20 cellular contexts compared by ENCODE assay signal in the genomic region with DNA sequence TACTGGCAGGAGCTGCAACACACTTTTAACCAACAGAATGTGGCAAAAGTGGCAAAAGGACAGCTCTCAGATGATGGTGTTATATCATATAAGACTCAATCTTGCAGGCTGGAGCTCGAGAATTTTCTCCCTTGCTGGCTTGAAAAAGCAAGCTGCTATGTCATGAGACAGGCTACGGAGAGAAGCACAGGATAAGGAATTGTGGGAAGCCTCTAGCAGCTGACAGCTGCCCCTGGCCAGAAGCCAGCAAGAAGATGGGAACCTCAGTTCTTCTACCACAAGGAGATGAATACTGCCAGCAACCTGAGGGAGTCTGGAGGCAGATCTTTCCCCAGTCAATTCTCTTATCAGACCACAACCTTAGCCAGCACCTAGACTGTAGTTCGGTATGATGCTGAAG. TPM values are rescaled to one million over a fixed set of nuclear protein-coding genes. Genes with fewer than 3 reads are reported as not detected.
DNase-seq lines count a peak whose midpoint lies in the region; ATAC-seq and TF ChIP-seq lines count a peak whose summit lies in the region.
"Had no signal": no experiment of that assay in that cellular context is flagged by ENCODE, and none has a peak within 500 bp of the region (broad histone marks: within the 10 kb centered on the region; RNA-seq: fewer than 3 reads in every experiment).

No MANE protein-coding gene starts in this region.

- H3K4me1 ChIP-seq in H9 (ENCODE audit: insufficient read depth, low read length) (peaks cover 2% of the 10 kb centered on the region; the same call in 1 of the 2 replicates), hepatocyte (ENCODE audit: insufficient read depth) (no peaks in the 10 kb centered on the region), sigmoid colon (peaks cover 0 to 37% (median 25%) of the 10 kb centered on the region in 4 donors)

- no peak overlapping the region for H3K4me2 ChIP-seq in H9 (ENCODE audit: insufficient read depth, insufficient read length, low read length)
- peak overlapping the region; percentile 2 for H3K4me2 ChIP-seq in hepatocyte
- H3K4me2 ChIP-seq: GM23338 had no signal

- H3T11ph ChIP-seq in H9 (ENCODE audit: low read length): no peak overlapping the region

- no CpG with 5 or more reads among the region's 3 CpGs for WGBS in H9 (ENCODE audit: extremely low coverage, insufficient read length, low lambda C conversion rate)
- WGBS in hepatocyte (ENCODE audit: low lambda C conversion rate, missing lambda C conversion rate): 74% methylated on average over 3 of the region's 3 CpGs
- 66 to 82% methylated on average over 3 of the region's 3 CpGs for WGBS in sigmoid colon, 2 donors

- H4K91ac ChIP-seq in H9 (ENCODE audit: insufficient read length, low read depth, low read length): no peak overlapping the region

- no peaks in the 10 kb centered on the region for H3K27me3 ChIP-seq in H9 (ENCODE audit: insufficient read depth, low read length)
- H3K27me3 ChIP-seq in hepatocyte: no peaks in the 10 kb centered on the region
- H3K27me3 ChIP-seq in sigmoid colon: no peaks in the 10 kb centered on the region

- no peak for ATAC-seq in GM18517 (IDR thresholded peaks at IDR 0.05; ENCODE audit: unreplicated experiment)
- no peak for ATAC-seq in GM18502 (IDR thresholded peaks at IDR 0.05; ENCODE audit: poor library complexity, unreplicated experiment)
- ATAC-seq: lower lobe of right lung; naive thymus-derived CD4-positive, alpha-beta T cell had no signal

- H3K4me3 ChIP-seq in choroid plexus epithelial cell (ENCODE audit: low read depth, low read length): no peak overlapping the region
- no peak overlapping the region for H3K4me3 ChIP-seq in hepatocyte
- no peak overlapping the region for H3K4me3 ChIP-seq in sigmoid colon
- H3K4me3 ChIP-seq: GM23338, lower lobe of right lung had no signal

- H3K9me3 ChIP-seq in H9 (ENCODE audit: control insufficient read depth, low read depth, low read length): no peaks in the 10 kb centered on the region
- H3K9me3 ChIP-seq in hepatocyte (ENCODE audit: low read depth): peaks cover 3% of the 10 kb centered on the region
- H3K9me3 ChIP-seq in sigmoid colon: peaks cover 0 to 2% (median 0%) of the 10 kb centered on the region in 4 donors

- H3K27ac ChIP-seq in H9 (ENCODE audit: insufficient read length, low read depth, low read length) (no peak overlapping the region), hepatocyte (peak overlapping the region; percentile 9), sigmoid colon (peak overlapping the region in 3 of 4 donors; percentile 23 to 78 (median 76))
- H3K27ac ChIP-seq: lower lobe of right lung had no signal

- H2BK120ac ChIP-seq in H9 (ENCODE audit: low read depth, low read length, poor library complexity, severe bottlenecking): no peak overlapping the region

- H3K4me3 Mint-ChIP-seq in H9: no peak overlapping the region
- H3K4me3 Mint-ChIP-seq: GM23338; naive thymus-derived CD4-positive, alpha-beta T cell had no signal

- peak in 1 of 4 donors; percentile 34 for TF ChIP-seq EP300 in sigmoid colon (IDR thresholded peaks at IDR 0.05)

- no peak overlapping the region for H3K14ac ChIP-seq in H9 (ENCODE audit: insufficient read depth, low read length)

- H3K9me3 Mint-ChIP-seq in H9: peaks cover 6 to 10% of the 10 kb centered on the region in 2 experiments

- H3K23me2 ChIP-seq in H9 (ENCODE audit: insufficient read length, low read depth, low read length, poor library complexity, severe bottlenecking): no peaks in the 10 kb centered on the region

- intact Hi-C loops in sigmoid colon (cut with DNase I): loop anchor here (5.0 kb wide), 1 partner anchor 35 kb away; no protein-coding TSS in a partner anchor

- peaks cover 15 to 27% of the 10 kb centered on the region in 2 experiments for H3K4me1 Mint-ChIP-seq in H9

- H3K4ac ChIP-seq in H9 (ENCODE audit: low read depth, low read length): no peak overlapping the region

- TF ChIP-seq CTCF in H9 (conservative IDR thresholded peaks at IDR 0.05): no peak
- no peak for TF ChIP-seq CTCF in choroid plexus epithelial cell (conservative IDR thresholded peaks at IDR 0.05; ENCODE audit: low read depth, low read length)
- TF ChIP-seq CTCF in hepatocyte (IDR thresholded peaks at IDR 0.05; ENCODE audit: poor library complexity): no peak
- no peak for TF ChIP-seq CTCF in sigmoid colon (IDR thresholded peaks at IDR 0.05)

- peaks cover 1% of the 10 kb centered on the region for H3K27me3 Mint-ChIP-seq in H9 (ENCODE audit: low read depth)

- no peak overlapping the region for H3K23ac ChIP-seq in H9 (ENCODE audit: insufficient read length, low read depth, low read length)

- no peak for TF ChIP-seq POLR2A in sigmoid colon (IDR thresholded peaks at IDR 0.05)
- no peak for TF ChIP-seq POLR2A in erythroblast (IDR thresholded peaks at IDR 0.05; ENCODE audit: low read length)

- DNase-seq in H9 (peak; percentile 14), choroid plexus epithelial cell (ENCODE audit: low read depth) (peak; percentile 53), hepatocyte (ENCODE audit: low spot score) (no peak), sigmoid colon (peak; percentile 82), erythroblast (lab: John Stamatoyannopoulos, UW) (no peak), Kasumi-1 (lab: John Stamatoyannopoulos, UW) (no peak)
- DNase-seq: activated CD4-positive, alpha-beta T cell treated with anti-CD3 and anti-CD28 coated beads, Interleukin-2, amount 50 U/mL, for 4 hours; activated naive CD4-positive, alpha-beta T cell treated with anti-CD3 and anti-CD28 coated beads, Interleukin-2, amount 50 U/mL, for 16 hours; GF-D8; lower lobe of right lung; naive thymus-derived CD4-positive, alpha-beta T cell; NCI-H526 treated with DMSO at 0.1 percent for 48 hours; SHP77; small intestine; stimulated activated CD4-positive, alpha-beta T cell treated with anti-CD3 and anti-CD28 coated beads, Interleukin-4, amount 100 ng/mL, for 4 hours; T-helper 1 cell had no signal

- no peaks in the 10 kb centered on the region for H4K20me1 ChIP-seq in H9 (ENCODE audit: control insufficient read depth, insufficient read depth, insufficient read length)
- no peaks in the 10 kb centered on the region for H4K20me1 ChIP-seq in hepatocyte (ENCODE audit: insufficient read depth, poor library complexity, severe bottlenecking)

- H2BK15ac ChIP-seq in H9 (ENCODE audit: low read depth, low read length): no peak overlapping the region

- no peaks in the 10 kb centered on the region for H3K79me1 ChIP-seq in H9 (ENCODE audit: insufficient read depth, low read depth, low read length, poor library complexity, severe bottlenecking)

- H3K36me3 ChIP-seq in hepatocyte (replicated peaks; ENCODE audit: insufficient read depth, low read depth) (no peaks in the 10 kb centered on the region), sigmoid colon (no peaks in the 10 kb centered on the region)
- H3K36me3 ChIP-seq: lower lobe of right lung had no signal

- H3K9ac ChIP-seq in H9 (ENCODE audit: extremely low read depth, insufficient read length, low read length): no peak overlapping the region

- H4K8ac ChIP-seq in H9 (replicated peaks; ENCODE audit: insufficient read length, low read depth, low read length): no peak overlapping the region

- no peak overlapping the region for H2BK20ac ChIP-seq in H9 (ENCODE audit: low read depth, low read length, poor library complexity, severe bottlenecking)

- no peak overlapping the region for H2BK5ac ChIP-seq in H9 (ENCODE audit: insufficient read length, low read length)

- H3K79me2 ChIP-seq in H9 (ENCODE audit: insufficient read depth, low read length): no peaks in the 10 kb centered on the region; the same call in 1 of the 2 replicates
- no peaks in the 10 kb centered on the region for H3K79me2 ChIP-seq in hepatocyte

- no peak overlapping the region for H3K27ac Mint-ChIP-seq in H9
- H3K27ac Mint-ChIP-seq: GM23338 had no signal

- H2AFZ ChIP-seq in H9 (ENCODE audit: low read length): no peak overlapping the region
- H2AFZ ChIP-seq in hepatocyte: no peak overlapping the region
- H2AFZ ChIP-seq: GM23338 had no signal

- H3K18ac ChIP-seq in H9 (ENCODE audit: insufficient read length, low read depth, low read length): no peak overlapping the region

- peaks cover 0 to 22% (median 17%) of the 10 kb centered on the region in 3 experiments; a peak in 6 of 7 replicates for H3K36me3 Mint-ChIP-seq in H9 (ENCODE audit: insufficient read depth in 1 of 3, low read depth in 3 of 3)

- H2AK5ac ChIP-seq in H9 (ENCODE audit: insufficient read length, low read length): no peak overlapping the region

- no peak overlapping the region for H3K56ac ChIP-seq in H9 (ENCODE audit: insufficient read length, low read depth, low read length)

- H2BK12ac ChIP-seq in H9 (ENCODE audit: insufficient read length, low read depth, low read length): no peak overlapping the region

- no peak overlapping the region for H4K5ac ChIP-seq in H9 (ENCODE audit: insufficient read length, low read depth, low read length)

- no peaks in the 10 kb centered on the region for H3K9me2 ChIP-seq in hepatocyte (replicated peaks; ENCODE audit: insufficient read depth)

RNA-seq across cellular contexts. Expression of a gene that starts 24.6 kb away (rescaled TPM):
- 16.3 and 18.3 TPM in 2 replicates for total RNA-seq in H9 (2021)
- 19.5 and 28.3 TPM in 2 replicates for total RNA-seq in hepatocyte
- polyA plus RNA-seq in hepatocyte: 56.9 and 68.2 TPM in 2 replicates
- 100 to 1,000 TPM; 243 to 305 (median 271) TPM for total RNA-seq in sigmoid colon
- polyA plus RNA-seq in sigmoid colon: 10 to 100 TPM; 12.3 to 46.4 (median 31.2) TPM
- polyA plus RNA-seq: naive thymus-derived CD4-positive, alpha-beta T cell had no signal

RNA-seq across cellular contexts. Expression of a gene that starts 27.3 kb away (rescaled TPM):
- 0.70 and 0.79 TPM in 2 replicates for total RNA-seq in H9 (2021)
- total RNA-seq in hepatocyte: 72.7 and 100 TPM in 2 replicates
- 93.8 and 97.7 TPM in 2 replicates for polyA plus RNA-seq in hepatocyte
- total RNA-seq in sigmoid colon: 1 to 10 TPM; 3.2 to 6.6 (median 4.4) TPM
- polyA plus RNA-seq in sigmoid colon: 1 to 10 TPM in 2 of 3 donors, not detected in 1; 3.6 to 4.2 TPM
- total RNA-seq: A673 had no signal

RNA-seq across cellular contexts. Expression of a gene that starts 54.8 kb away (rescaled TPM):
- total RNA-seq in H9 (2021): 0.15 and 0.42 TPM in 2 replicates
- 2.6 and 3.2 TPM in 2 replicates for total RNA-seq in hepatocyte
- 0.46 and 1.1 TPM in 2 replicates for polyA plus RNA-seq in hepatocyte
- total RNA-seq in sigmoid colon: 1 to 10 TPM; 1.1 to 7.5 (median 2.2) TPM
- 1 to 10 TPM in 1 of 3 donors, under 1 TPM in 2; under 0.01 to 1.2 (median 0.23) TPM for polyA plus RNA-seq in sigmoid colon
- total RNA-seq: A673 had no signal
- polyA plus RNA-seq: GM23338; naive thymus-derived CD4-positive, alpha-beta T cell had no signal

Comparison
In these comparisons a context has a peak if more than half of its experiments do, and no peak if none do; other contexts are left out.
1. DNase-seq: peak in H9 (single experiment), choroid plexus epithelial cell (single experiment) and sigmoid colon (single experiment); none in hepatocyte (single experiment), erythroblast (0 of 2) and Kasumi-1 (0 of 2).